In genomic region chrX:77875372-77875771, GRCh38 we compare ENCODE assay signal across 8 cellular contexts.
"Had no signal": no experiment of that assay in that cellular context is flagged by ENCODE, and none has a peak within 500 bp of the region (broad histone marks: within the 10 kb centered on the region; RNA-seq: fewer than 3 reads in every experiment).

No MANE protein-coding gene starts in this region.

- H3K4me3 ChIP-seq: GM23338, K562 had no signal

- FAIRE-seq: H1, H54, HTR-8/SVneo, K562 had no signal

- ATAC-seq: GM23338, K562 had no signal

- DNase-seq: H9, HCEC 1CT, IMR-90 had no signal
